Comparison of ENCODE assay signal across 2 cellular contexts in the genomic region with DNA sequence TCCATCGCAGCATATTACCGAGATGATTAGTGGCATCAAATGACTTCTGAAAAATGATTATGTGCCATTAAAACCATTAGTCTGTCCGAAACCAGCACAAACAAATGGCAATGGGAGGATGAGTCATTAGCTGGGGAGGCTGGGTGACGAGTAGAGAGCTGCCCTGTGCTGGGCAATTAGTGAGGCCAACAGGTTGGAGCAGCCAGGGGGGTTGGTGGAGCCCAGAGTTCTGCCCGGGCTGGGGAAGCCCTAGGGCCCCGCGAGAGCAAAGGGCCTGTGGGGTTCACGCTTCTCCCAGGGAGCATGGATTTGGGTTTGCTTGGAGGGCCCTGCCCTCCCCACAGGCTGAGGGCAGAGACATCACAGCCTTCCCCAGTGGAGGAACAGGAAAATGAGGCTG.
TF ChIP-seq lines count a peak whose summit lies in the region.

No MANE protein-coding gene starts in this region.

TF ChIP-seq in HEK293, 187 proteins besides CTCF, POLR2A, EP300 and RAD21 (continued from another document):
- TF ChIP-seq, protein P1, sequence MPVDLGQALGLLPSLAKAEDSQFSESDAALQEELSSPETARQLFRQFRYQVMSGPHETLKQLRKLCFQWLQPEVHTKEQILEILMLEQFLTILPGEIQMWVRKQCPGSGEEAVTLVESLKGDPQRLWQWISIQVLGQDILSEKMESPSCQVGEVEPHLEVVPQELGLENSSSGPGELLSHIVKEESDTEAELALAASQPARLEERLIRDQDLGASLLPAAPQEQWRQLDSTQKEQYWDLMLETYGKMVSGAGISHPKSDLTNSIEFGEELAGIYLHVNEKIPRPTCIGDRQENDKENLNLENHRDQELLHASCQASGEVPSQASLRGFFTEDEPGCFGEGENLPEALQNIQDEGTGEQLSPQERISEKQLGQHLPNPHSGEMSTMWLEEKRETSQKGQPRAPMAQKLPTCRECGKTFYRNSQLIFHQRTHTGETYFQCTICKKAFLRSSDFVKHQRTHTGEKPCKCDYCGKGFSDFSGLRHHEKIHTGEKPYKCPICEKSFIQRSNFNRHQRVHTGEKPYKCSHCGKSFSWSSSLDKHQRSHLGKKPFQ (tag by site-specific recombination; IDR thresholded peaks at IDR 0.05) = no peak
- peak; percentile 92 for TF ChIP-seq SCRT2 (tag by site-specific recombination; IDR thresholded peaks at IDR 0.05)
- no peak for TF ChIP-seq HOXA7 (CRISPR knock-in tag; IDR thresholded peaks at IDR 0.05; ENCODE audit: borderline replicate concordance)
- TF ChIP-seq SP7 (tag by site-specific recombination; IDR thresholded peaks at IDR 0.05) = 0 out of 2 replicates have a peak, but pooled peaks have one; percentile 11

TF ChIP-seq in WTC11, 78 proteins besides CTCF, POLR2A, EP300 and RAD21 (continued from another document):
- TF ChIP-seq ZNF281 (CRISPR knock-in tag; IDR thresholded peaks at IDR 0.05) = no peak
- TF ChIP-seq NR2C2 (CRISPR knock-in tag; IDR thresholded peaks at IDR 0.05) = no peak
- TF ChIP-seq, protein P2, sequence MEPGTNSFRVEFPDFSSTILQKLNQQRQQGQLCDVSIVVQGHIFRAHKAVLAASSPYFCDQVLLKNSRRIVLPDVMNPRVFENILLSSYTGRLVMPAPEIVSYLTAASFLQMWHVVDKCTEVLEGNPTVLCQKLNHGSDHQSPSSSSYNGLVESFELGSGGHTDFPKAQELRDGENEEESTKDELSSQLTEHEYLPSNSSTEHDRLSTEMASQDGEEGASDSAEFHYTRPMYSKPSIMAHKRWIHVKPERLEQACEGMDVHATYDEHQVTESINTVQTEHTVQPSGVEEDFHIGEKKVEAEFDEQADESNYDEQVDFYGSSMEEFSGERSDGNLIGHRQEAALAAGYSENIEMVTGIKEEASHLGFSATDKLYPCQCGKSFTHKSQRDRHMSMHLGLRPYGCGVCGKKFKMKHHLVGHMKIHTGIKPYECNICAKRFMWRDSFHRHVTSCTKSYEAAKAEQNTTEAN (CRISPR knock-in tag; IDR thresholded peaks at IDR 0.05) = no peak
- TF ChIP-seq MLX (CRISPR knock-in tag; IDR thresholded peaks at IDR 0.05) = no peak
- no peak for TF ChIP-seq FOXJ3 (CRISPR knock-in tag; IDR thresholded peaks at IDR 0.05; ENCODE audit: borderline replicate concordance)
- TF ChIP-seq ZNF138 (CRISPR knock-in tag; conservative IDR thresholded peaks at IDR 0.05) = no peak
- no peak for TF ChIP-seq KAT7 (CRISPR knock-in tag; IDR thresholded peaks at IDR 0.05; ENCODE audit: borderline replicate concordance)
- TF ChIP-seq ESRRA (CRISPR knock-in tag; IDR thresholded peaks at IDR 0.05; ENCODE audit: borderline replicate concordance) = no peak
- no peak for TF ChIP-seq FOXP1 (CRISPR knock-in tag; IDR thresholded peaks at IDR 0.05; ENCODE audit: borderline replicate concordance)
- TF ChIP-seq HMGA2 (CRISPR knock-in tag; IDR thresholded peaks at IDR 0.05) = no peak
- TF ChIP-seq, protein P3, sequence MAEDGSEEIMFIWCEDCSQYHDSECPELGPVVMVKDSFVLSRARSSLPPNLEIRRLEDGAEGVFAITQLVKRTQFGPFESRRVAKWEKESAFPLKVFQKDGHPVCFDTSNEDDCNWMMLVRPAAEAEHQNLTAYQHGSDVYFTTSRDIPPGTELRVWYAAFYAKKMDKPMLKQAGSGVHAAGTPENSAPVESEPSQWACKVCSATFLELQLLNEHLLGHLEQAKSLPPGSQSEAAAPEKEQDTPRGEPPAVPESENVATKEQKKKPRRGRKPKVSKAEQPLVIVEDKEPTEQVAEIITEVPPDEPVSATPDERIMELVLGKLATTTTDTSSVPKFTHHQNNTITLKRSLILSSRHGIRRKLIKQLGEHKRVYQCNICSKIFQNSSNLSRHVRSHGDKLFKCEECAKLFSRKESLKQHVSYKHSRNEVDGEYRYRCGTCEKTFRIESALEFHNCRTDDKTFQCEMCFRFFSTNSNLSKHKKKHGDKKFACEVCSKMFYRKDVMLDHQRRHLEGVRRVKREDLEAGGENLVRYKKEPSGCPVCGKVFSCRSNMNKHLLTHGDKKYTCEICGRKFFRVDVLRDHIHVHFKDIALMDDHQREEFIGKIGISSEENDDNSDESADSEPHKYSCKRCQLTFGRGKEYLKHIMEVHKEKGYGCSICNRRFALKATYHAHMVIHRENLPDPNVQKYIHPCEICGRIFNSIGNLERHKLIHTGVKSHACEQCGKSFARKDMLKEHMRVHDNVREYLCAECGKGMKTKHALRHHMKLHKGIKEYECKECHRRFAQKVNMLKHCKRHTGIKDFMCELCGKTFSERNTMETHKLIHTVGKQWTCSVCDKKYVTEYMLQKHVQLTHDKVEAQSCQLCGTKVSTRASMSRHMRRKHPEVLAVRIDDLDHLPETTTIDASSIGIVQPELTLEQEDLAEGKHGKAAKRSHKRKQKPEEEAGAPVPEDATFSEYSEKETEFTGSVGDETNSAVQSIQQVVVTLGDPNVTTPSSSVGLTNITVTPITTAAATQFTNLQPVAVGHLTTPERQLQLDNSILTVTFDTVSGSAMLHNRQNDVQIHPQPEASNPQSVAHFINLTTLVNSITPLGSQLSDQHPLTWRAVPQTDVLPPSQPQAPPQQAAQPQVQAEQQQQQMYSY (CRISPR knock-in tag; IDR thresholded peaks at IDR 0.05) = no peak
